In genomic region chr3:126314305-126315082, GRCh38 we compare ENCODE assay signal across 12 cellular contexts. TPM values are rescaled to one million over a fixed set of nuclear protein-coding genes. Genes with fewer than 3 reads are reported as not detected.
"Had no signal": no experiment of that assay in that cellular context is flagged by ENCODE, and none has a peak within 500 bp of the region (broad histone marks: within the 10 kb centered on the region; RNA-seq: fewer than 3 reads in every experiment).

No MANE protein-coding gene starts in this region.

- H3K4me3 ChIP-seq: body of pancreas, hepatocyte, stomach had no signal

- H3K79me2 ChIP-seq: hepatocyte had no signal

- H3K27ac ChIP-seq: body of pancreas, epithelial cell of prostate, hepatocyte, stomach had no signal

- H3K36me3 ChIP-seq: stomach had no signal

- H3K4me2 ChIP-seq: hepatocyte had no signal

- H2AFZ ChIP-seq: hepatocyte had no signal

- H3K9me3 ChIP-seq: body of pancreas had no signal

- H3K27me3 ChIP-seq: body of pancreas, hepatocyte, stomach had no signal

- H3K4me1 ChIP-seq: body of pancreas had no signal

- ATAC-seq: activated CD4-positive, alpha-beta T cell treated with anti-CD3 and anti-CD28 coated beads for 36 hours; activated CD8-positive, alpha-beta T cell treated with anti-CD3 and anti-CD28 coated beads, Interleukin-2, amount 10 ng/mL, durations not matched to agents 7 days and 5 days; activated T-helper 17 cell treated with anti-CD3 and anti-CD28 coated beads, Interleukin-2, amount 50 U/mL, for 72 hours; body of pancreas; naive thymus-derived CD8-positive, alpha-beta T cell had no signal

- DNase-seq: activated CD4-positive, alpha-beta T cell treated with anti-CD3 and anti-CD28 coated beads for 36 hours; activated CD8-positive, alpha-beta T cell treated with anti-CD3 and anti-CD28 coated beads, Interleukin-2, amount 10 ng/mL, durations not matched to agents 7 days and 5 days; body of pancreas; effector memory CD4-positive, alpha-beta T cell; kidney glomerular epithelial cell; naive thymus-derived CD8-positive, alpha-beta T cell; stomach; T1000 had no signal

RNA-seq across cellular contexts. Expression of gene KLF15, which starts 42.7 kb away (rescaled TPM):
- total RNA-seq: activated CD8-positive, alpha-beta T cell treated with anti-CD3 and anti-CD28 coated beads, Interleukin-2, amount 10 ng/mL, durations not matched to agents 7 days and 5 days; mononuclear cell had no signal
- polyA plus RNA-seq: naive thymus-derived CD8-positive, alpha-beta T cell had no signal
